12 cellular contexts compared by ENCODE assay signal in genomic region chr21:32382108-32382601, GRCh38. TPM values are rescaled to one million over a fixed set of nuclear protein-coding genes. Genes with fewer than 3 reads are reported as not detected.
DNase-seq lines count a peak whose midpoint lies in the region; ATAC-seq and TF ChIP-seq lines count a peak whose summit lies in the region.
"Had no signal": no experiment of that assay in that cellular context is flagged by ENCODE, and none has a peak within 500 bp of the region (broad histone marks: within the 10 kb centered on the region; RNA-seq: fewer than 3 reads in every experiment).

No MANE protein-coding gene starts in this region.

- H3K36me3 Mint-ChIP-seq in brain = peaks cover 61% of the 10 kb centered on the region

- H3K4me3 Mint-ChIP-seq in brain = no peak overlapping the region
- H3K4me3 Mint-ChIP-seq: activated T-helper 1 cell treated with anti-CD3 and anti-CD28 coated beads, Interleukin-12 subunit alpha, Interleukin-12 subunit beta, Interleukin-2, Interleukin-4 antibody, amounts not matched to agents 30 ng/mL and 10 ng/mL and 1 ng/mL, durations not matched to agents 14 hours and 24 hours and 36 hours had no signal

- no peak overlapping the region for H4K8ac ChIP-seq in mesenchymal stem cell (ENCODE audit: low read length)

- no peak overlapping the region for H3K23ac ChIP-seq in mesenchymal stem cell (ENCODE audit: low read length in 2 of 2)

- H2AK5ac ChIP-seq in mesenchymal stem cell (ENCODE audit: low read length, severe bottlenecking) = peak overlapping the region; percentile 55

- no peaks in the 10 kb centered on the region for H3K4me1 Mint-ChIP-seq in brain

- no peak for ATAC-seq in right cardiac atrium

- H3K14ac ChIP-seq in mesenchymal stem cell (ENCODE audit: low read length in 2 of 2) = no peak overlapping the region

- no peak overlapping the region for H2BK15ac ChIP-seq in mesenchymal stem cell (ENCODE audit: low read depth, poor library complexity, severe bottlenecking)

- H3K4me3 ChIP-seq in mesenchymal stem cell (ENCODE audit: insufficient read depth in 1 of 2, low read depth in 1 of 2, low read length in 2 of 2) (no peak overlapping the region), right cardiac atrium (ENCODE audit: low read length) (no peak overlapping the region)

- H3K27me3 ChIP-seq in mesenchymal stem cell (ENCODE audit: control insufficient read depth in 1 of 2, insufficient read depth in 1 of 2, low read length in 2 of 2) (no peaks in the 10 kb centered on the region), right cardiac atrium (ENCODE audit: control insufficient read depth, insufficient read depth) (no peaks in the 10 kb centered on the region)

- intact Hi-C loops in right cardiac atrium (cut with DNase I) = no loop called here

- peaks cover 44% of the 10 kb centered on the region for H3K79me1 ChIP-seq in mesenchymal stem cell (replicated peaks; ENCODE audit: low read length, poor library complexity, severe bottlenecking)

- 96% methylated on average over 6 of the region's 9 CpGs for WGBS in mesenchymal stem cell
- 85% methylated on average over 9 of the region's 9 CpGs for WGBS in right cardiac atrium

- no peak overlapping the region for H3K18ac ChIP-seq in mesenchymal stem cell (ENCODE audit: low read depth in 1 of 2, low read length in 2 of 2)

- H3K27me3 Mint-ChIP-seq in brain = no peaks in the 10 kb centered on the region

- DNase-seq in AG09319 (ENCODE audit: extremely low read depth, low read depth) (peak; percentile 54), M059J (ENCODE audit: low read depth) (peak; percentile 96), mesenchymal stem cell (no peak), 8988T (no peak), SIG-M5 (lab: John Stamatoyannopoulos, UW) (no peak), right cardiac atrium (no peak), anterior cingulate cortex (lab: John Stamatoyannopoulos, UW) (no peak)
- DNase-seq: activated CD4-positive, CD25-positive, alpha-beta regulatory T cell; cortex of kidney; RPMI8226 had no signal

- H2AFZ ChIP-seq in mesenchymal stem cell (ENCODE audit: low read depth, low read length) = no peak overlapping the region

- H3K27ac ChIP-seq in mesenchymal stem cell (ENCODE audit: low read length, poor library complexity, severe bottlenecking) (peak overlapping the region; percentile 54), right cardiac atrium (ENCODE audit: low read length) (no peak overlapping the region)

- peak overlapping the region in 4 of 5 experiments; percentile 55 to 85 (median 78) for H3K27ac Mint-ChIP-seq in brain
- H3K27ac Mint-ChIP-seq: activated T-helper 1 cell treated with anti-CD3 and anti-CD28 coated beads, Interleukin-12 subunit alpha, Interleukin-12 subunit beta, Interleukin-2, Interleukin-4 antibody, amounts not matched to agents 30 ng/mL and 10 ng/mL and 1 ng/mL, durations not matched to agents 14 hours and 24 hours and 36 hours had no signal

- peaks cover 40 to 80% of the 10 kb centered on the region in 2 experiments for H3K36me3 ChIP-seq in mesenchymal stem cell (ENCODE audit: control insufficient read depth in 1 of 2, insufficient read depth in 2 of 2, low read depth in 1 of 2, low read length in 2 of 2)

- H3K4me1 ChIP-seq in mesenchymal stem cell (ENCODE audit: control insufficient read depth, insufficient read depth, low read depth, low read length) (peaks cover 12% of the 10 kb centered on the region), right cardiac atrium (ENCODE audit: control insufficient read depth, insufficient read depth, low read length) (peaks cover 3% of the 10 kb centered on the region)

- H3K9ac ChIP-seq in mesenchymal stem cell (ENCODE audit: low read length) = peak overlapping the region; percentile 40

- no peak overlapping the region for H3K4me2 ChIP-seq in mesenchymal stem cell (ENCODE audit: low read length, poor library complexity, severe bottlenecking)

- H4K91ac ChIP-seq in mesenchymal stem cell (ENCODE audit: low read length) = no peak overlapping the region

- no peak overlapping the region for H3K4ac ChIP-seq in mesenchymal stem cell (ENCODE audit: low read depth in 1 of 2, low read length in 2 of 2)

- TF ChIP-seq CTCF in AG09319 (IDR thresholded peaks at IDR 0.05; ENCODE audit: low read depth, low read length) (no peak), brain (conservative IDR thresholded peaks at IDR 0.05) (no peak)

- no peak overlapping the region for H2BK120ac ChIP-seq in mesenchymal stem cell (ENCODE audit: low read depth, low read length)

- H2BK5ac ChIP-seq in mesenchymal stem cell (ENCODE audit: low read depth, low read length, poor library complexity, severe bottlenecking) = no peak overlapping the region

- H2BK12ac ChIP-seq in mesenchymal stem cell (ENCODE audit: low read length in 2 of 2) = no peak overlapping the region

- no peaks in the 10 kb centered on the region for H3K9me3 ChIP-seq in mesenchymal stem cell (ENCODE audit: control insufficient read depth, low read length)
- no peaks in the 10 kb centered on the region for H3K9me3 ChIP-seq in right cardiac atrium (ENCODE audit: control insufficient read depth, low read length)

- no peaks in the 10 kb centered on the region for H3K9me3 Mint-ChIP-seq in brain
- H3K9me3 Mint-ChIP-seq: activated T-helper 1 cell treated with anti-CD3 and anti-CD28 coated beads, Interleukin-12 subunit alpha, Interleukin-12 subunit beta, Interleukin-2, Interleukin-4 antibody, amounts not matched to agents 30 ng/mL and 10 ng/mL and 1 ng/mL, durations not matched to agents 14 hours and 24 hours and 36 hours had no signal

RNA-seq across cellular contexts. Expression of gene URB1, which starts 10.7 kb away (rescaled TPM):
- 8.9 and 18.1 TPM in 2 replicates for total RNA-seq in M059J (2014; rRNA removed; shearing (Covaris generic))
- polyA plus RNA-seq in brain (ENCODE audit: insufficient read depth, low read depth, low replicate concordance) = 8.1 TPM
- 2.4 TPM for polyA plus RNA-seq in mesenchymal stem cell (2013, experiment 1 of 2)
- 2.2 TPM for polyA plus RNA-seq in mesenchymal stem cell (2013, experiment 2 of 2)
- 10 to 100 TPM in 2 of 4 donors, 1 to 10 TPM in 2; 8.3 to 13.8 (median 9.9) TPM for total RNA-seq in right cardiac atrium
- polyA plus RNA-seq in right cardiac atrium = 3.3 TPM

RNA-seq across cellular contexts. Expression of gene EVA1C, which starts 30.4 kb away (rescaled TPM):
- total RNA-seq in M059J (2014; rRNA removed; shearing (Covaris generic)) = 8.1 and 10.4 TPM in 2 replicates
- polyA plus RNA-seq in brain (ENCODE audit: insufficient read depth, low read depth, low replicate concordance) (14.1 TPM), right cardiac atrium (20.6 TPM)
- polyA plus RNA-seq in mesenchymal stem cell (2013, experiment 1 of 2) = not detected
- polyA plus RNA-seq in mesenchymal stem cell (2013, experiment 2 of 2) = not detected
- 10 to 100 TPM; 18.0 to 39.8 (median 23.5) TPM for total RNA-seq in right cardiac atrium

Comparison
In these comparisons a context has a peak if more than half of its experiments do, and no peak if none do; other contexts are left out.
1. DNase-seq: peak in AG09319 (single experiment) and M059J (single experiment); none in mesenchymal stem cell (single experiment), 8988T (single experiment), SIG-M5 (single experiment), right cardiac atrium (0 of 3) and anterior cingulate cortex (0 of 58).